ENCODE assay signal across 34 cellular contexts in genomic region chr4:5660185-5660584, GRCh38. TPM values are rescaled to one million over a fixed set of nuclear protein-coding genes. Genes with fewer than 3 reads are reported as not detected.
DNase-seq lines count a peak whose midpoint lies in the region; ATAC-seq and TF ChIP-seq lines count a peak whose summit lies in the region.
"Had no signal": no experiment of that assay in that cellular context is flagged by ENCODE, and none has a peak within 500 bp of the region (broad histone marks: within the 10 kb centered on the region; RNA-seq: fewer than 3 reads in every experiment).

No MANE protein-coding gene starts in this region.

- H3K36me3 ChIP-seq in Peyer's patch, result no peaks in the 10 kb centered on the region
- H3K36me3 ChIP-seq: neutrophil had no signal

- H3K27ac Mint-ChIP-seq in activated T-cell treated with anti-CD3 and anti-CD28 coated beads, Interleukin-2, amount 50 U/mL, for 72 hours, result no peak overlapping the region
- H3K27ac Mint-ChIP-seq: activated naive CD8-positive, alpha-beta T cell treated with anti-CD3 and anti-CD28 coated beads, Interleukin-2, amount 10 ng/mL, durations not matched to agents 7 days and 5 days; CD4-positive, CD25-positive, alpha-beta regulatory T cell; naive B cell; progenitor cell of endocrine pancreas; stimulated activated naive CD8-positive, alpha-beta T cell treated with anti-CD3 and anti-CD28 coated beads, Interleukin-15, amount 100 ng/mL, for 72 hours; T-cell had no signal

- no peaks in the 10 kb centered on the region for H3K4me1 ChIP-seq in Peyer's patch

- no peak for TF ChIP-seq POLR2A in Peyer's patch (IDR thresholded peaks at IDR 0.05)

- H3K4me3 ChIP-seq in epithelial cell of esophagus (ENCODE audit: low read length) (no peak overlapping the region), Peyer's patch (no peak overlapping the region)
- H3K4me3 ChIP-seq: thoracic aorta had no signal

- no peak overlapping the region for H3K4me3 Mint-ChIP-seq in activated T-cell treated with anti-CD3 and anti-CD28 coated beads, Interleukin-2, amount 50 U/mL, for 72 hours
- H3K4me3 Mint-ChIP-seq: activated naive CD8-positive, alpha-beta T cell treated with anti-CD3 and anti-CD28 coated beads, Interleukin-2, amount 10 ng/mL, durations not matched to agents 7 days and 5 days; CD4-positive, CD25-positive, alpha-beta regulatory T cell; naive B cell; stimulated activated naive CD8-positive, alpha-beta T cell treated with anti-CD3 and anti-CD28 coated beads, Interleukin-15, amount 100 ng/mL, for 72 hours; T-cell had no signal

- no peaks in the 10 kb centered on the region for H3K4me1 Mint-ChIP-seq in activated T-cell treated with anti-CD3 and anti-CD28 coated beads, Interleukin-2, amount 50 U/mL, for 72 hours (ENCODE audit: low read depth)
- H3K4me1 Mint-ChIP-seq: activated naive CD8-positive, alpha-beta T cell treated with anti-CD3 and anti-CD28 coated beads, Interleukin-2, amount 10 ng/mL, durations not matched to agents 7 days and 5 days; CD4-positive, CD25-positive, alpha-beta regulatory T cell; stimulated activated naive CD8-positive, alpha-beta T cell treated with anti-CD3 and anti-CD28 coated beads, Interleukin-15, amount 100 ng/mL, for 72 hours; T-cell had no signal

- H3K9me3 Mint-ChIP-seq in activated T-cell treated with anti-CD3 and anti-CD28 coated beads, Interleukin-2, amount 50 U/mL, for 72 hours, result peaks cover 7 to 11% of the 10 kb centered on the region in 2 donors

- no peak for ATAC-seq in activated T-cell treated with anti-CD3 and anti-CD28 coated beads, Interleukin-2, amount 50 U/mL, for 72 hours (replicated peaks in 1 of 2)
- ATAC-seq: HepG2; sciatic nerve; stimulated activated naive CD8-positive, alpha-beta T cell treated with anti-CD3 and anti-CD28 coated beads, Interleukin-15, amount 100 ng/mL, for 72 hours; T-cell had no signal

- no peaks in the 10 kb centered on the region for H3K27me3 ChIP-seq in Peyer's patch
- H3K27me3 ChIP-seq: neutrophil had no signal

- H3K27me3 Mint-ChIP-seq in activated T-cell treated with anti-CD3 and anti-CD28 coated beads, Interleukin-2, amount 50 U/mL, for 72 hours (ENCODE audit: low read depth), result peaks cover 6% of the 10 kb centered on the region
- H3K27me3 Mint-ChIP-seq: activated naive CD8-positive, alpha-beta T cell treated with anti-CD3 and anti-CD28 coated beads, Interleukin-2, amount 10 ng/mL, durations not matched to agents 7 days and 5 days; CD4-positive, CD25-positive, alpha-beta regulatory T cell; naive B cell; progenitor cell of endocrine pancreas; stimulated activated naive CD8-positive, alpha-beta T cell treated with anti-CD3 and anti-CD28 coated beads, Interleukin-15, amount 100 ng/mL, for 72 hours; T-cell had no signal

- H3K9me3 ChIP-seq in Peyer's patch, result no peaks in the 10 kb centered on the region
- H3K9me3 ChIP-seq: neutrophil, thoracic aorta had no signal

- H3K27ac ChIP-seq in Peyer's patch, result no peak overlapping the region
- H3K27ac ChIP-seq: neutrophil, thoracic aorta had no signal

- peaks cover 2 to 7% of the 10 kb centered on the region in 2 donors for H3K36me3 Mint-ChIP-seq in activated T-cell treated with anti-CD3 and anti-CD28 coated beads, Interleukin-2, amount 50 U/mL, for 72 hours (ENCODE audit: insufficient read depth in 2 of 2)
- H3K36me3 Mint-ChIP-seq: activated naive CD8-positive, alpha-beta T cell treated with anti-CD3 and anti-CD28 coated beads, Interleukin-2, amount 10 ng/mL, durations not matched to agents 7 days and 5 days; CD4-positive, CD25-positive, alpha-beta regulatory T cell; naive B cell had no signal

- DNase-seq in AG08396 (ENCODE audit: low spot score) (peak; percentile 23), M059J (ENCODE audit: low read depth) (peak; percentile 12), epithelial cell of esophagus (ENCODE audit: low read depth) (peak; percentile 62), islet precursor cell (peak; percentile 71), NCI-H1694 (lab: John Stamatoyannopoulos, UW) (no peak), Peyer's patch (no peak), SW480 (ENCODE audit: low spot score) (no peak)
- DNase-seq in activated T-cell treated with anti-CD3 and anti-CD28 coated beads, Interleukin-2, amount 50 U/mL, for 72 hours, result no peak
- DNase-seq: activated CD4-positive, alpha-beta T cell treated with anti-CD3 and anti-CD28 coated beads for 48 hours; activated CD8-positive, alpha-beta memory T cell treated with anti-CD3 and anti-CD28 coated beads for 24 hours; activated gamma-delta T cell treated with Interleukin-2 at 50 U/mL for 16 hours; activated naive CD8-positive, alpha-beta T cell treated with anti-CD3 and anti-CD28 coated beads, Interleukin-2, amount 10 ng/mL, durations not matched to agents 7 days and 5 days; activated T-cell treated with anti-CD3 and anti-CD28 coated beads, Interleukin-2, amount 50 U/mL, for 1 hour; AML-193; Calu3; CD4-positive, CD25-positive, alpha-beta regulatory T cell; central memory CD4-positive, alpha-beta T cell; HCEC 1CT; Kasumi-1; midbrain; naive B cell; NCI-H1436 treated with DMSO at 0.1 percent for 48 hours; NCI-H2107; NCI-H748 treated with DMSO at 0.1 percent for 48 hours; RPMI8226; stimulated activated CD4-positive, alpha-beta T cell treated with anti-CD3 and anti-CD28 coated beads, Interleukin-12 subunit alpha, Interleukin-12 subunit beta, amount 100 ng/mL, for 4 hours; stimulated activated CD4-positive, alpha-beta T cell treated with anti-CD3 and anti-CD28 coated beads, Interleukin-2, amount 100 ng/mL, for 48 hours; stimulated activated naive CD8-positive, alpha-beta T cell treated with anti-CD3 and anti-CD28 coated beads, Interleukin-15, amount 100 ng/mL, for 72 hours; T-cell had no signal

- no peak for TF ChIP-seq CTCF in epithelial cell of esophagus (IDR thresholded peaks at IDR 0.05; ENCODE audit: insufficient read depth, low read depth, low read length, missing control alignments)
- no peak for TF ChIP-seq CTCF in Peyer's patch (IDR thresholded peaks at IDR 0.05)

RNA-seq across cellular contexts. Expression of gene EVC2, which starts 48.2 kb away (rescaled TPM):
- 2.5 and 5.5 TPM in 2 replicates for total RNA-seq in M059J (2014; rRNA removed; shearing (Covaris generic))
- 1 to 10 TPM in 1 of 2 donors, under 1 TPM in 1; 0.46 to 2.2 TPM for total RNA-seq in activated T-cell treated with anti-CD3 and anti-CD28 coated beads, Interleukin-2, amount 50 U/mL, for 72 hours
- 10 to 100 TPM in 1 of 4 donors, 1 to 10 TPM in 2, under 1 TPM in 1; 0.70 to 32.2 (median 4.1) TPM for total RNA-seq in Peyer's patch
- total RNA-seq: Calu3, HepG2 had no signal

RNA-seq across cellular contexts. Expression of gene EVC, which starts 50.8 kb away (rescaled TPM):
- total RNA-seq in M059J (2014; rRNA removed; shearing (Covaris generic)), result 8.3 and 14.5 TPM in 2 replicates
- 1 to 10 TPM in 1 of 2 donors, under 1 TPM in 1; 0.60 to 3.5 TPM for total RNA-seq in activated T-cell treated with anti-CD3 and anti-CD28 coated beads, Interleukin-2, amount 50 U/mL, for 72 hours
- total RNA-seq in Peyer's patch, result 10 to 100 TPM in 1 of 4 donors, 1 to 10 TPM in 3; 1.6 to 40.4 (median 4.4) TPM
- total RNA-seq: Calu3 had no signal

Comparison
In these comparisons a context has a peak if more than half of its experiments do, and no peak if none do; other contexts are left out.
1. DNase-seq: peak in AG08396 (single experiment), M059J (single experiment), epithelial cell of esophagus (single experiment) and islet precursor cell (single experiment); none in NCI-H1694 (single experiment), activated T-cell treated with anti-CD3 and anti-CD28 coated beads, Interleukin-2, amount 50 U/mL, for 72 hours (0 of 2), Peyer's patch (0 of 3) and SW480 (single experiment).